19 cellular contexts compared by ENCODE assay signal in genomic region chr1:11991969-11992676, GRCh38. TPM values are rescaled to one million over a fixed set of nuclear protein-coding genes. Genes with fewer than 3 reads are reported as not detected.
DNase-seq lines count a peak whose midpoint lies in the region; ATAC-seq and TF ChIP-seq lines count a peak whose summit lies in the region.
"Had no signal": no experiment of that assay in that cellular context is flagged by ENCODE, and none has a peak within 500 bp of the region (broad histone marks: within the 10 kb centered on the region; RNA-seq: fewer than 3 reads in every experiment).

No MANE protein-coding gene starts in this region.

- H3K27me3 ChIP-seq in heart right ventricle (no peaks in the 10 kb centered on the region), right cardiac atrium (ENCODE audit: control insufficient read depth, insufficient read depth) (no peaks in the 10 kb centered on the region), psoas muscle (ENCODE audit: insufficient read depth in 3 of 3, low read length in 2 of 3) (no peaks in the 10 kb centered on the region)

- no peak for ATAC-seq in heart right ventricle
- ATAC-seq in left cardiac atrium = no peak
- ATAC-seq in right cardiac atrium = no peak
- no peak for ATAC-seq in psoas muscle
- ATAC-seq: GM23338, HCT116 had no signal

- H3K27ac Mint-ChIP-seq in type B pancreatic cell = no peak overlapping the region

- no peaks in the 10 kb centered on the region for H3K9me3 ChIP-seq in heart right ventricle
- H3K9me3 ChIP-seq in right cardiac atrium (ENCODE audit: control insufficient read depth, low read length) = no peaks in the 10 kb centered on the region
- no peaks in the 10 kb centered on the region for H3K9me3 ChIP-seq in psoas muscle

- no peak overlapping the region for H3K4me3 Mint-ChIP-seq in type B pancreatic cell
- H3K4me3 Mint-ChIP-seq: CD8-positive, alpha-beta memory T cell; GM23338 had no signal

- WGBS in heart right ventricle, 2 donors = 75 to 76% methylated on average over 16 of the region's 16 CpGs
- 83% methylated on average over 16 of the region's 16 CpGs for WGBS in right cardiac atrium
- 68 to 82% (median 70%) methylated on average over 16 of the region's 16 CpGs for WGBS in psoas muscle, 3 donors

- no peaks in the 10 kb centered on the region for H3K27me3 Mint-ChIP-seq in type B pancreatic cell
- H3K27me3 Mint-ChIP-seq: CD8-positive, alpha-beta memory T cell had no signal

- H3K36me3 Mint-ChIP-seq in type B pancreatic cell = peaks cover 19% of the 10 kb centered on the region

- H3K36me3 ChIP-seq in heart right ventricle (peaks cover 0 to 98% (median 76%) of the 10 kb centered on the region in 9 donors), psoas muscle (ENCODE audit: insufficient read depth in 1 of 2, low read depth in 1 of 2) (peaks cover 13 to 93% of the 10 kb centered on the region in 2 donors)

- H3K4me3 ChIP-seq in heart right ventricle (no peak overlapping the region), right cardiac atrium (ENCODE audit: low read length) (no peak overlapping the region), psoas muscle (no peak overlapping the region)
- H3K4me3 ChIP-seq: GM23338 had no signal

- peak overlapping the region in 9 of 10 donors; percentile 41 to 100 (median 76) for H3K27ac ChIP-seq in heart right ventricle
- H3K27ac ChIP-seq in right cardiac atrium (ENCODE audit: low read length) = peak overlapping the region; percentile 86
- peak overlapping the region; percentile 97 for H3K27ac ChIP-seq in psoas muscle

- H3K9me3 Mint-ChIP-seq in type B pancreatic cell = no peaks in the 10 kb centered on the region
- H3K9me3 Mint-ChIP-seq: CD8-positive, alpha-beta memory T cell; GM23338 had no signal

- H3K4me1 ChIP-seq in heart right ventricle = peaks cover 7 to 51% (median 25%) of the 10 kb centered on the region in 9 donors
- peaks cover 3% of the 10 kb centered on the region for H3K4me1 ChIP-seq in right cardiac atrium (ENCODE audit: control insufficient read depth, insufficient read depth, low read length)
- H3K4me1 ChIP-seq in psoas muscle = peaks cover 29% of the 10 kb centered on the region

- intact Hi-C loops in heart right ventricle (cut with DNase I) (loop anchor here in 1 of 10 donors (2.0 kb wide), 1 partner anchor 23 kb away; no protein-coding TSS in a partner anchor), left cardiac atrium (cut with DNase I) (no loop called here), right cardiac atrium (cut with DNase I) (no loop called here), psoas muscle (cut with DNase I) (no loop called here)

- no peaks in the 10 kb centered on the region for H3K4me1 Mint-ChIP-seq in type B pancreatic cell (ENCODE audit: unreplicated experiment)
- H3K4me1 Mint-ChIP-seq: GM23338 had no signal

- TF ChIP-seq CTCF in heart right ventricle (IDR thresholded peaks at IDR 0.05) = no peak
- no peak for TF ChIP-seq CTCF in psoas muscle (IDR thresholded peaks at IDR 0.05)
- TF ChIP-seq CTCF in type B pancreatic cell (conservative IDR thresholded peaks at IDR 0.05) = no peak

- DNase-seq in heart right ventricle = no peak
- no peak for DNase-seq in left cardiac atrium
- no peak for DNase-seq in right cardiac atrium
- DNase-seq in psoas muscle = no peak
- DNase-seq in activated CD4-positive, alpha-beta T cell treated with anti-CD3 and anti-CD28 coated beads for 1 hour = no peak
- DNase-seq in type B pancreatic cell (ENCODE audit: extremely low spot score, unreplicated experiment) = no peak
- no peak for DNase-seq in dedifferentiated amniotic fluid mesenchymal stem cell (ENCODE audit: extremely low spot score)
- DNase-seq: C1 segment of cervical spinal cord; CD8-positive, alpha-beta memory T cell; DMS79; KG1; MV-4-11; NCI-H1694 treated with DMSO at 0.1 percent for 48 hours; NCI-H510A; NCI-H748 treated with DMSO at 0.1 percent for 48 hours; NK-92 treated with Interleukin-12 subunit alpha and Interleukin-12 subunit beta, amount 100 ng/mL, for 24 hours; SHP77 had no signal

RNA-seq across cellular contexts. Expression of gene MFN2, which starts 11.9 kb away (rescaled TPM):
- total RNA-seq in heart right ventricle (1,000 to 10,000 TPM in 1 of 10 donors, 100 to 1,000 TPM in 9; 470 to 1,066 (median 788) TPM), left cardiac atrium (100 to 1,000 TPM; 442 to 451 TPM), right cardiac atrium (100 to 1,000 TPM; 386 to 449 (median 419) TPM), psoas muscle (100 to 1,000 TPM; 245 to 542 (median 320) TPM), type B pancreatic cell (ENCODE audit: low replicate concordance) (71.4 and 72.3 TPM in 2 replicates)
- polyA plus RNA-seq in heart right ventricle (100 to 1,000 TPM; 154 to 171 TPM), right cardiac atrium (237 TPM), psoas muscle (100 to 1,000 TPM; 163 to 225 (median 177) TPM)

RNA-seq across cellular contexts. Expression of gene MIIP, which starts 27.2 kb away (rescaled TPM):
- total RNA-seq in heart right ventricle (10 to 100 TPM; 10.2 to 17.4 (median 15.0) TPM), left cardiac atrium (10 to 100 TPM; 18.3 to 20.3 TPM), right cardiac atrium (10 to 100 TPM in 3 of 4 donors, 1 to 10 TPM in 1; 8.5 to 16.4 (median 12.5) TPM), psoas muscle (10 to 100 TPM; 14.4 to 20.3 (median 16.7) TPM), type B pancreatic cell (ENCODE audit: low replicate concordance) (24.0 and 37.6 TPM in 2 replicates)
- polyA plus RNA-seq in heart right ventricle (10 to 100 TPM; 25.5 to 35.2 TPM), right cardiac atrium (12.5 TPM), psoas muscle (10 to 100 TPM; 20.0 to 30.5 (median 23.4) TPM)

RNA-seq across cellular contexts. Expression of gene PLOD1, which starts 57.6 kb away (rescaled TPM):
- total RNA-seq in heart right ventricle (10 to 100 TPM; 27.3 to 95.3 (median 44.4) TPM), left cardiac atrium (10 to 100 TPM; 70.3 to 83.7 TPM), right cardiac atrium (10 to 100 TPM; 49.5 to 77.8 (median 63.1) TPM), psoas muscle (10 to 100 TPM; 25.1 to 52.3 (median 35.7) TPM), type B pancreatic cell (ENCODE audit: low replicate concordance) (81.8 and 110 TPM in 2 replicates)
- polyA plus RNA-seq in heart right ventricle (100 to 1,000 TPM in 1 of 2 donors, 10 to 100 TPM in 1; 53.0 to 102 TPM), right cardiac atrium (51.0 TPM), psoas muscle (10 to 100 TPM; 33.5 to 48.6 (median 39.1) TPM)
